ENCODE assay signal across 8 cellular contexts in genomic region chr1:154971341-154971998, GRCh38. TPM values are rescaled to one million over a fixed set of nuclear protein-coding genes. Genes with fewer than 3 reads are reported as not detected.
DNase-seq lines count a peak whose midpoint lies in the region; ATAC-seq and TF ChIP-seq lines count a peak whose summit lies in the region.

No MANE protein-coding gene starts in this region.

- H3K27ac ChIP-seq in DOHH2 (ENCODE audit: low read depth, low read length) = no peak overlapping the region
- H3K27ac ChIP-seq in esophagus (ENCODE audit: low read depth in 2 of 2, low read length in 1 of 2) = peak overlapping the region; percentile 93 to 99
- peak overlapping the region; percentile 99 for H3K27ac ChIP-seq in psoas muscle

- H3F3A ChIP-seq in DOHH2 (ENCODE audit: control insufficient read depth, insufficient read depth) = peaks cover 4% of the 10 kb centered on the region; the same call in 1 of the 2 replicates

- ATAC-seq in psoas muscle = peak in 2 of 4 donors; percentile 10 to 21

- no peaks in the 10 kb centered on the region for H3K9me2 ChIP-seq in DOHH2 (replicated peaks; ENCODE audit: control insufficient read depth, low read length)

- H3K4me1 ChIP-seq in DOHH2 (ENCODE audit: control insufficient read depth, low read length) = peaks cover 36% of the 10 kb centered on the region
- H3K4me1 ChIP-seq in esophagus (ENCODE audit: control insufficient read depth in 2 of 2, insufficient read depth in 2 of 2, low read length in 1 of 2) = peaks cover 15 to 29% of the 10 kb centered on the region in 2 donors
- peaks cover 60% of the 10 kb centered on the region for H3K4me1 ChIP-seq in psoas muscle

- 34 to 35% methylated on average over 10 of the region's 10 CpGs for WGBS in esophagus, 2 donors
- WGBS in psoas muscle, 3 donors = 30 to 34% (median 31%) methylated on average over 10 of the region's 10 CpGs

- intact Hi-C loops in psoas muscle (cut with DNase I) = loop anchor here (5.0 kb wide), 2 partner anchors 41 to 111 kb away; no protein-coding TSS in a partner anchor

- H3K36me3 ChIP-seq in DOHH2 (ENCODE audit: control insufficient read depth, low read length) (peaks cover 62% of the 10 kb centered on the region), esophagus (ENCODE audit: control insufficient read depth in 2 of 2, insufficient read depth in 2 of 2, low read length in 1 of 2) (peaks cover 9 to 13% of the 10 kb centered on the region in 2 donors), psoas muscle (ENCODE audit: insufficient read depth in 1 of 2, low read depth in 1 of 2) (peaks cover 0 to 28% of the 10 kb centered on the region in 2 donors)

- no peaks in the 10 kb centered on the region for H3K9me3 ChIP-seq in DOHH2 (ENCODE audit: control insufficient read depth, insufficient read depth, low read length)
- no peaks in the 10 kb centered on the region for H3K9me3 ChIP-seq in esophagus (ENCODE audit: control insufficient read depth in 2 of 2, insufficient read depth in 1 of 2, low read depth in 1 of 2, low read length in 1 of 2)
- no peaks in the 10 kb centered on the region for H3K9me3 ChIP-seq in psoas muscle

- TF ChIP-seq CTCF in DOHH2 (IDR thresholded peaks at IDR 0.05; ENCODE audit: low read depth, low read length, poor library complexity, severe bottlenecking) (no peak), psoas muscle (IDR thresholded peaks at IDR 0.05) (no peak)

- DNase-seq in SHP77 treated with DMSO at 0.1 percent for 48 hours (lab: John Stamatoyannopoulos, UW) (peak; percentile 65), psoas muscle (peak in 1 of 2 donors; percentile 74), NCI-H1105 treated with DMSO at 0.1 percent for 48 hours (lab: John Stamatoyannopoulos, UW) (no peak), iPS-NIHi7 (ENCODE audit: extremely low spot score) (no peak), NCI-H345 (lab: John Stamatoyannopoulos, UW) (no peak), DMS 273 treated with DMSO at 0.1 percent for 48 hours (lab: John Stamatoyannopoulos, UW) (no peak)

- no peaks in the 10 kb centered on the region for H3K27me3 ChIP-seq in DOHH2 (ENCODE audit: control insufficient read depth, low read length)
- no peaks in the 10 kb centered on the region for H3K27me3 ChIP-seq in esophagus (ENCODE audit: control insufficient read depth in 1 of 2, insufficient read depth in 2 of 2, low read length in 2 of 2)
- H3K27me3 ChIP-seq in psoas muscle (ENCODE audit: insufficient read depth in 3 of 3, low read length in 2 of 3) = no peaks in the 10 kb centered on the region

- H4K20me1 ChIP-seq in DOHH2 (ENCODE audit: control insufficient read depth, insufficient read depth, low read depth, low read length) = peaks cover 13% of the 10 kb centered on the region; the same call in 1 of the 2 replicates

- peaks cover 67% of the 10 kb centered on the region for H3K79me2 ChIP-seq in DOHH2 (ENCODE audit: control insufficient read depth, low read length)

- H3K4me2 ChIP-seq in DOHH2 (ENCODE audit: low read length) = peak overlapping the region; percentile 48

- H3K4me3 ChIP-seq in DOHH2 (ENCODE audit: low read length) = peak overlapping the region; percentile 31; the same call in 1 of the 2 replicates
- H3K4me3 ChIP-seq in esophagus (ENCODE audit: low read depth in 1 of 2, low read length in 2 of 2) = no peak overlapping the region
- H3K4me3 ChIP-seq in psoas muscle = peak overlapping the region; percentile 84

RNA-seq across cellular contexts. Expression of gene SHC1, which starts 0.9 kb away (rescaled TPM):
- polyA plus RNA-seq in esophagus (10 to 100 TPM; 28.8 to 38.8 TPM), psoas muscle (10 to 100 TPM; 33.2 to 67.3 (median 43.8) TPM)
- 10 to 100 TPM; 52.3 to 87.2 (median 82.8) TPM for total RNA-seq in psoas muscle

RNA-seq across cellular contexts. Expression of gene CKS1B, which starts 3.0 kb away (rescaled TPM):
- 10 to 100 TPM in 1 of 2 donors, 1 to 10 TPM in 1; 8.9 to 74.3 TPM for polyA plus RNA-seq in esophagus
- total RNA-seq in psoas muscle = 10 to 100 TPM in 1 of 4 donors, 1 to 10 TPM in 3; 5.5 to 13.8 (median 6.9) TPM
- 10 to 100 TPM; 12.1 to 48.1 (median 30.1) TPM for polyA plus RNA-seq in psoas muscle

RNA-seq across cellular contexts. Expression of gene PYGO2, which starts 9.9 kb away (rescaled TPM):
- polyA plus RNA-seq in esophagus (10 to 100 TPM; 14.3 to 15.8 TPM), psoas muscle (10 to 100 TPM; 13.1 to 24.0 (median 14.5) TPM)
- total RNA-seq in psoas muscle = 10 to 100 TPM; 14.5 to 23.0 (median 17.4) TPM

RNA-seq across cellular contexts. Expression of gene FLAD1, which starts 11.7 kb away (rescaled TPM):
- polyA plus RNA-seq in esophagus = 10 to 100 TPM; 27.1 TPM
- total RNA-seq in psoas muscle = 10 to 100 TPM; 24.5 to 39.4 (median 30.4) TPM
- 10 to 100 TPM; 32.4 to 52.7 (median 51.6) TPM for polyA plus RNA-seq in psoas muscle

RNA-seq across cellular contexts. Expression of gene PBXIP1, which starts 15.6 kb away (rescaled TPM):
- 10 to 100 TPM; 18.3 to 25.7 TPM for polyA plus RNA-seq in esophagus
- total RNA-seq in psoas muscle = 100 to 1,000 TPM in 2 of 4 donors, 10 to 100 TPM in 2; 76.5 to 149 (median 104) TPM
- 10 to 100 TPM; 13.6 to 79.6 (median 54.8) TPM for polyA plus RNA-seq in psoas muscle

Comparison
In these comparisons a context has a peak if more than half of its experiments do, and no peak if none do; other contexts are left out.
1. H3K4me3 ChIP-seq: peak in DOHH2 (single experiment) and psoas muscle (single experiment); none in esophagus (0 of 2).